In the genomic region with DNA sequence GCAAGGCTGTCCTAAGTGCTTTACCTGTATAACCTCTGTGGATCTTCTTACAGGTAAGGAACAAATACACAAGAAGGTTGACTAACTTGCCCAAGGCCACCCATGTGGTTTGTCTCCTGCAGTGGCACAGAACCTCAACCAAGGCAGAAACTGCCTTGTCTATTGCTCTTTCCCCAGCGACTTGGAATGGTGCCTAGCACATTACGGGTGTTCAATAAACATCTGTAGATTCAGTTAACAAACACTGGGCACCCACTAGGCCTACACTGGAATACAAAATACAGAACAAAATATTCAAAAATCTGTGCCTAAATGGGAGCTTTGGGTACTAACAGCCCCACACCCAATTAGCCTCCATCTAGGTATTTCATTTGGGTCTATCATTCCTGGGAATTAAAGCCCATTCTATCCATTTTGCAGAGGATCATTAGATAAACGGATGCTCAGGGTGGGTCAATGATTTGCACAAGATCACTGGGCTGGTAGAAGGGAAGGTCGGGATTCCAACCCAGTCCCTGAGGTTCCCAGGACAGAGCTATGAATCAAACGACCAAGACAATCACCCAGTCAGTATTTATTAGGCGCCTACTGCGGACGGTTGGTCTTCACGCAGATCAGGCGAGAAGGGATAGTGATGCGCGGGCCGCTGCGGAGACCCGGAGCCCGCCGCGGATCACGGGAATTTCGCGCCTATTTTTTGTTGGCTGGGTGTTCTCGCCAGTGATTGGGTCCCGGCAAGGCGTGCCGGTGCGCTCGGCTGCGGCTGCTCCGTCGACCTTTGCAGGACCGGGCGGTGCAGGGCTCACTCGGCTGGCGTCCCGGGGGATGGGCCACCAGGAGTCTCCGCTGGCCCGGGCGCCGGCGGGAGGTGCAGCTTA, we compare ENCODE assay signal across 8 cellular contexts. TPM values are rescaled to one million over a fixed set of nuclear protein-coding genes. Genes with fewer than 3 reads are reported as not detected.
DNase-seq lines count a peak whose midpoint lies in the region; ATAC-seq and TF ChIP-seq lines count a peak whose summit lies in the region.

TSS of gene STK35 (plus strand) at position 771 of the 878 bp plus-strand sequence. CDS start at position 826, 55 bp downstream.

- peak within 1 kb of the TSS; percentile 99 for H3K27ac ChIP-seq in foreskin keratinocyte
- H3K27ac ChIP-seq in ovary = peak within 1 kb of the TSS; percentile 98 to 100

- peak within 1 kb of the TSS; percentile 83 for H3K4me3 ChIP-seq in ovary

- H3K27ac Mint-ChIP-seq in Calu3 (ENCODE audit: unreplicated experiment) = peak within 1 kb of the TSS; percentile 98
- peak within 1 kb of the TSS; percentile 100 for H3K27ac Mint-ChIP-seq in activated T-helper 17 cell treated with anti-CD3 and anti-CD28 coated beads, Interleukin-2, amount 50 U/mL, for 72 hours

- H3K36me3 Mint-ChIP-seq in Calu3 (ENCODE audit: insufficient read depth, unreplicated experiment) = peaks cover 28% of the 10 kb centered on the region
- peaks cover 39% of the 10 kb centered on the region for H3K36me3 Mint-ChIP-seq in activated T-helper 17 cell treated with anti-CD3 and anti-CD28 coated beads, Interleukin-2, amount 50 U/mL, for 72 hours (ENCODE audit: low read depth)

- CTCF ChIA-PET in Calu3 (lab: Charles Lee) = interaction anchor here (0.5 to 0.6 kb wide), 2 partner anchors 60 to 297 kb away, joined by 4 read pairs; no protein-coding TSS in a partner anchor

- H3K27me3 Mint-ChIP-seq in Calu3 (ENCODE audit: unreplicated experiment) = no peaks in the 10 kb centered on the region
- no peaks in the 10 kb centered on the region for H3K27me3 Mint-ChIP-seq in activated T-helper 17 cell treated with anti-CD3 and anti-CD28 coated beads, Interleukin-2, amount 50 U/mL, for 72 hours

- ATAC-seq in GM19467 (IDR thresholded peaks at IDR 0.05; ENCODE audit: unreplicated experiment) (peak; percentile 44), HG03521 (IDR thresholded peaks at IDR 0.05; ENCODE audit: unreplicated experiment) (peak; percentile 38), foreskin keratinocyte (peak; percentile 43)
- ATAC-seq in activated T-helper 17 cell treated with anti-CD3 and anti-CD28 coated beads, Interleukin-2, amount 50 U/mL, for 72 hours (replicated peaks) = peak; percentile 55

- peak within 1 kb of the TSS; percentile 77 for H3K4me3 Mint-ChIP-seq in Calu3 (ENCODE audit: low read depth, unreplicated experiment)
- H3K4me3 Mint-ChIP-seq in activated T-helper 17 cell treated with anti-CD3 and anti-CD28 coated beads, Interleukin-2, amount 50 U/mL, for 72 hours = peak within 1 kb of the TSS; percentile 94

- H3K4me1 ChIP-seq in foreskin keratinocyte (peaks cover 6% of the 10 kb centered on the region), ovary (ENCODE audit: insufficient read depth) (peaks cover 6% of the 10 kb centered on the region)

- H3K4me1 Mint-ChIP-seq in Calu3 (ENCODE audit: low read depth, unreplicated experiment) = peaks cover 10% of the 10 kb centered on the region
- peaks cover 17% of the 10 kb centered on the region for H3K4me1 Mint-ChIP-seq in activated T-helper 17 cell treated with anti-CD3 and anti-CD28 coated beads, Interleukin-2, amount 50 U/mL, for 72 hours

- WGBS in ovary, 3 donors = 0 to 1% (median 1%) methylated on average over 40 of the region's 40 CpGs

- no peak for TF ChIP-seq POLR2A in ovary (IDR thresholded peaks at IDR 0.05)

- no peaks in the 10 kb centered on the region for H3K36me3 ChIP-seq in ovary

- DNase-seq in Calu3 (peak; percentile 69), NCI-H82 (lab: John Stamatoyannopoulos, UW) (peak; percentile 90), foreskin keratinocyte (peak in 1 of 2 donors; percentile 32), ovary (peak in 4 of 5 donors; percentile 35 to 80 (median 72)), NCI-H2107 (lab: John Stamatoyannopoulos, UW) (no peak)

- no peak for TF ChIP-seq EP300 in ovary (IDR thresholded peaks at IDR 0.05)

- H3K9me3 Mint-ChIP-seq in Calu3 (ENCODE audit: low read depth, unreplicated experiment) = no peaks in the 10 kb centered on the region
- H3K9me3 Mint-ChIP-seq in activated T-helper 17 cell treated with anti-CD3 and anti-CD28 coated beads, Interleukin-2, amount 50 U/mL, for 72 hours = no peaks in the 10 kb centered on the region

- TF ChIP-seq CTCF in Calu3 (IDR thresholded peaks at IDR 0.05; ENCODE audit: unreplicated experiment) = no peak
- TF ChIP-seq CTCF in foreskin keratinocyte (conservative IDR thresholded peaks at IDR 0.05) = no peak
- no peak for TF ChIP-seq CTCF in ovary (IDR thresholded peaks at IDR 0.05)

- H3K9me3 ChIP-seq in ovary = no peaks in the 10 kb centered on the region

- intact Hi-C loops in Calu3 (cut with micrococcal nuclease; ENCODE audit: unreplicated experiment) (loop anchor here (10.0 kb wide), 1 partner anchor 74 kb away; no protein-coding TSS in a partner anchor), ovary (cut with DNase I) (loop anchor here in 2 of 4 donors (5.0 to 10.0 kb wide), 3 partner anchors 204 to 776 kb away; partner anchors contain the start of genes SIRPA (in 2 of the 2) and SDCBP2 (in 1 of the 2))

- BruUV-seq in Calu3 (replicated peaks; lab: Mats Ljungman, UMichigan) = TSS peak; percentile 61

- H3K27me3 ChIP-seq in foreskin keratinocyte (no peaks in the 10 kb centered on the region), ovary (no peaks in the 10 kb centered on the region)

RNA-seq across cellular contexts. Expression of gene STK35, which starts in this region (rescaled TPM):
- 16.5 and 20.1 TPM in 2 replicates for total RNA-seq in Calu3 (2022)
- 10 to 100 TPM; 23.1 to 25.9 TPM for total RNA-seq in activated T-helper 17 cell treated with anti-CD3 and anti-CD28 coated beads, Interleukin-2, amount 50 U/mL, for 72 hours
- total RNA-seq in foreskin keratinocyte = 18.9 and 19.0 TPM in 2 replicates
- 6.6 and 7.9 TPM in 2 replicates for polyA plus RNA-seq in foreskin keratinocyte
- total RNA-seq in ovary = 10 to 100 TPM; 10.2 to 20.2 (median 14.6) TPM
- 1 to 10 TPM; 5.1 to 7.3 TPM for polyA plus RNA-seq in ovary
